Comparison of ENCODE assay signal across 19 cellular contexts in genomic region chr12:20214286-20214685, GRCh38.
DNase-seq lines count a peak whose midpoint lies in the region; ATAC-seq, FAIRE-seq and TF ChIP-seq lines count a peak whose summit lies in the region.
"Had no signal": no experiment of that assay in that cellular context is flagged by ENCODE, and none has a peak within 500 bp of the region (broad histone marks: within the 10 kb centered on the region; RNA-seq: fewer than 3 reads in every experiment).

No MANE protein-coding gene starts in this region.

- H3K36me3 ChIP-seq in SK-N-SH (replicated peaks in 1 of 2; ENCODE audit: control insufficient read depth in 1 of 2, insufficient read depth in 2 of 2, low read length in 1 of 2) (no peaks in the 10 kb centered on the region), astrocyte (ENCODE audit: insufficient read depth, low read length) (no peaks in the 10 kb centered on the region)
- H3K36me3 ChIP-seq: upper lobe of left lung had no signal

- H3K9me3 ChIP-seq in SK-N-SH, result no peaks in the 10 kb centered on the region
- no peaks in the 10 kb centered on the region for H3K9me3 ChIP-seq in astrocyte (ENCODE audit: insufficient read depth, low read depth, low read length)
- H3K9me3 ChIP-seq: body of pancreas, upper lobe of left lung had no signal

- DNase-seq in SK-N-SH (no peak), astrocyte (ENCODE audit: low read depth) (peak; percentile 13), fibroblast of pulmonary artery (ENCODE audit: low read depth) (peak; percentile 81), skeletal muscle cell (ENCODE audit: low read depth) (peak; percentile 30), MV-4-11 (lab: John Stamatoyannopoulos, UW) (no peak)
- DNase-seq in activated CD8-positive, alpha-beta memory T cell treated with anti-CD3 and anti-CD28 coated beads, Interleukin-2, amount 50 U/mL, for 48 hours, result no peak
- DNase-seq: activated naive CD4-positive, alpha-beta T cell; body of pancreas; CD8-positive, alpha-beta T cell; HCEC 1CT; midbrain; NCI-H2171; SHP77 treated with DMSO at 0.1 percent for 48 hours; T1000; upper lobe of left lung had no signal

- WGBS in SK-N-SH (ENCODE audit: low lambda C conversion rate), result 97% methylated on average over 2 of the region's 2 CpGs

- TF ChIP-seq EP300 in SK-N-SH (IDR thresholded peaks at IDR 0.05; ENCODE audit: borderline replicate concordance in 1 of 2, low read depth in 1 of 2, low read length in 1 of 2), result no peak

- no peak overlapping the region for H3K9ac ChIP-seq in SK-N-SH
- no peak overlapping the region for H3K9ac ChIP-seq in astrocyte (ENCODE audit: low read length)

- H3F3A ChIP-seq in SK-N-SH (replicated peaks; ENCODE audit: insufficient read depth), result peaks cover 17% of the 10 kb centered on the region

- peaks cover 12% of the 10 kb centered on the region for H3K9me3 Mint-ChIP-seq in astrocyte (ENCODE audit: unreplicated experiment)
- H3K9me3 Mint-ChIP-seq: CD8-positive, alpha-beta T cell had no signal

- H3K27me3 ChIP-seq in SK-N-SH (ENCODE audit: insufficient read depth) (no peaks in the 10 kb centered on the region), astrocyte (ENCODE audit: insufficient read depth, low read length) (no peaks in the 10 kb centered on the region)
- H3K27me3 ChIP-seq: body of pancreas, upper lobe of left lung had no signal

- no peaks in the 10 kb centered on the region for H4K20me1 ChIP-seq in SK-N-SH (ENCODE audit: insufficient read depth)
- no peaks in the 10 kb centered on the region for H4K20me1 ChIP-seq in astrocyte (ENCODE audit: insufficient read depth, low read length)

- H3K9me2 ChIP-seq in SK-N-SH, result no peaks in the 10 kb centered on the region

- no peak for TF ChIP-seq RAD21 in SK-N-SH (IDR thresholded peaks at IDR 0.05; ENCODE audit: low read length)

- H2AFZ ChIP-seq in SK-N-SH (ENCODE audit: low read depth), result no peak overlapping the region
- no peak overlapping the region for H2AFZ ChIP-seq in astrocyte (ENCODE audit: low read depth, low read length)

- no peak overlapping the region for H3K27ac Mint-ChIP-seq in astrocyte (ENCODE audit: unreplicated experiment)
- H3K27ac Mint-ChIP-seq: CD8-positive, alpha-beta T cell; stimulated activated memory B cell treated with anti-CD40 and anti-IgM and Interleukin-4, amounts not matched to agents 10 μg/mL and 1 μg/mL and 100 μg/mL, for 72 hours had no signal

- H3K4me3 ChIP-seq in SK-N-SH (ENCODE audit: low read depth in 2 of 2, low read length in 1 of 2) (no peak overlapping the region), astrocyte (ENCODE audit: insufficient read depth, low read depth, low read length) (no peak overlapping the region), fibroblast of pulmonary artery (replicated peaks; ENCODE audit: low read depth, low read length) (no peak overlapping the region), skeletal muscle cell (ENCODE audit: low read depth, low read length) (no peak overlapping the region)
- H3K4me3 ChIP-seq: body of pancreas, upper lobe of left lung had no signal

- no peak overlapping the region for H3K4me3 Mint-ChIP-seq in astrocyte (ENCODE audit: unreplicated experiment)
- H3K4me3 Mint-ChIP-seq: CD8-positive, alpha-beta T cell; stimulated activated memory B cell treated with anti-CD40 and anti-IgM and Interleukin-4, amounts not matched to agents 10 μg/mL and 1 μg/mL and 100 μg/mL, for 72 hours had no signal

- H3K4me1 Mint-ChIP-seq in astrocyte (ENCODE audit: low read depth, unreplicated experiment), result peaks cover 17% of the 10 kb centered on the region
- H3K4me1 Mint-ChIP-seq: stimulated activated memory B cell treated with anti-CD40 and anti-IgM and Interleukin-4, amounts not matched to agents 10 μg/mL and 1 μg/mL and 100 μg/mL, for 72 hours had no signal

- POLR2A ChIA-PET in SK-N-SH (lab: Yijun Ruan, JAX), result no interaction called here

- CTCF ChIA-PET in SK-N-SH (lab: Yijun Ruan, JAX), result interaction anchor here (1.0 to 1.1 kb wide), 2 partner anchors 20 to 335 kb away, joined by 3 read pairs; no protein-coding TSS in a partner anchor

- H3K4me2 ChIP-seq in SK-N-SH (no peak overlapping the region), astrocyte (ENCODE audit: low read length) (no peak overlapping the region)

- H3K79me2 ChIP-seq in SK-N-SH (ENCODE audit: insufficient read depth), result no peaks in the 10 kb centered on the region
- no peaks in the 10 kb centered on the region for H3K79me2 ChIP-seq in astrocyte (ENCODE audit: insufficient read depth, low read length)

- FAIRE-seq in astrocyte (lab: Jason Lieb, UNC), result no peak
- FAIRE-seq: HepG2 had no signal

- no peaks in the 10 kb centered on the region for H3K36me3 Mint-ChIP-seq in astrocyte (ENCODE audit: low read depth, unreplicated experiment)
- H3K36me3 Mint-ChIP-seq: CD8-positive, alpha-beta T cell; stimulated activated memory B cell treated with anti-CD40 and anti-IgM and Interleukin-4, amounts not matched to agents 10 μg/mL and 1 μg/mL and 100 μg/mL, for 72 hours had no signal

- H3K27ac ChIP-seq in SK-N-SH (ENCODE audit: low read depth in 2 of 2, low read length in 1 of 2) (peak overlapping the region; percentile 22 to 95; a peak in 2 of 4 replicates), astrocyte (ENCODE audit: low read depth, low read length) (no peak overlapping the region)
- H3K27ac ChIP-seq: body of pancreas had no signal

- no peaks in the 10 kb centered on the region for H3K27me3 Mint-ChIP-seq in astrocyte (ENCODE audit: low read depth, unreplicated experiment)
- H3K27me3 Mint-ChIP-seq: stimulated activated memory B cell treated with anti-CD40 and anti-IgM and Interleukin-4, amounts not matched to agents 10 μg/mL and 1 μg/mL and 100 μg/mL, for 72 hours had no signal

- TF ChIP-seq CTCF in SK-N-SH (IDR thresholded peaks at IDR 0.05) (no peak), astrocyte (IDR thresholded peaks at IDR 0.05; ENCODE audit: insufficient read depth, low read depth, low read length) (no peak), fibroblast of pulmonary artery (IDR thresholded peaks at IDR 0.05; ENCODE audit: low read length, missing control alignments) (no peak)

- no peak for ATAC-seq in SK-N-SH treated with all-trans-retinoic acid at 6 μM for 48 hours
- ATAC-seq in GM21619 (IDR thresholded peaks at IDR 0.05; ENCODE audit: unreplicated experiment), result no peak
- ATAC-seq: body of pancreas; CD8-positive, alpha-beta T cell; HepG2; stimulated activated memory B cell treated with anti-CD40 and anti-IgM and Interleukin-4, amounts not matched to agents 10 μg/mL and 1 μg/mL and 100 μg/mL, for 72 hours had no signal

- H3K4me1 ChIP-seq in SK-N-SH (ENCODE audit: control insufficient read depth in 1 of 2, insufficient read depth in 2 of 2, low read depth in 1 of 2, low read length in 1 of 2) (peaks cover 3 to 6% of the 10 kb centered on the region in 2 experiments; a peak in 3 of 4 replicates), astrocyte (ENCODE audit: insufficient read depth, low read length) (peaks cover 17% of the 10 kb centered on the region)

TF ChIP-seq in SK-N-SH, 30 proteins besides CTCF, POLR2A, EP300 and RAD21:
- TF ChIP-seq MEF2A (IDR thresholded peaks at IDR 0.05; ENCODE audit: borderline replicate concordance, low read depth) (no peak), ELF1 (IDR thresholded peaks at IDR 0.05) (no peak), RFX5 (IDR thresholded peaks at IDR 0.05; ENCODE audit: low read length) (no peak), TAF1 (IDR thresholded peaks at IDR 0.05; ENCODE audit: borderline replicate concordance, low read depth, low read length) (no peak)

TF ChIP-seq in SK-N-SH treated with all-trans-retinoic acid at 6 μM for 48 hours, 23 proteins besides CTCF, POLR2A, EP300 and RAD21:
- TF ChIP-seq TOX (CRISPR knock-in tag; IDR thresholded peaks at IDR 0.05; ENCODE audit: borderline replicate concordance) (no peak), GLIS3 (CRISPR knock-in tag; IDR thresholded peaks at IDR 0.05) (no peak), ESRRG (CRISPR knock-in tag; IDR thresholded peaks at IDR 0.05) (no peak), ZNF70 (CRISPR knock-in tag; IDR thresholded peaks at IDR 0.05) (no peak), RARB (CRISPR knock-in tag; IDR thresholded peaks at IDR 0.05) (no peak), ZFP3 (CRISPR knock-in tag; IDR thresholded peaks at IDR 0.05) (no peak), TCF4 (CRISPR knock-in tag; IDR thresholded peaks at IDR 0.05; ENCODE audit: borderline replicate concordance) (no peak), PPARA (CRISPR knock-in tag; IDR thresholded peaks at IDR 0.05; ENCODE audit: borderline replicate concordance) (no peak)

Comparison
In these comparisons a context has a peak if more than half of its experiments do, and no peak if none do; other contexts are left out.
1. DNase-seq: peak in astrocyte (single experiment), fibroblast of pulmonary artery (single experiment) and skeletal muscle cell (single experiment); none in SK-N-SH (single experiment), MV-4-11 (single experiment) and activated CD8-positive, alpha-beta memory T cell treated with anti-CD3 and anti-CD28 coated beads, Interleukin-2, amount 50 U/mL, for 48 hours (single experiment).